In the genomic region with DNA sequence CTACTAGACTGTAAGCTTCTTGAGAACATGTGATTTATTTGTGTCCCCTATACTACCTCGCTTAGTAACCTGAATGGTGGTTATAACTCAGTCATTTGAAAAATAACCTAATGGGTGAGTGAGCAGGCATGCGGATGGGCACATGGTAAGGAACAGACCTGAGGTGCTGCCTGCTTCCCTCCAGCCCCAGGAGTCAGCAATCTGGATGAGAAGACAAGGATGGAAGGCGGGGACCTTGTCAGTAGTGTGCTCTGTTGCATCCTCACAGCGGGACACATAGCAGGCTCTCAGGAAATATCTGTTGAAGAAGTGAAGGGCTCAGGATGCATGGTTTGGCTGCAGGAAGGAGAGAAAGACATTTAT, we compare ENCODE assay signal across 9 cellular contexts.
DNase-seq lines count a peak whose midpoint lies in the region; ATAC-seq and TF ChIP-seq lines count a peak whose summit lies in the region.
"Had no signal": no experiment of that assay in that cellular context is flagged by ENCODE, and none has a peak within 500 bp of the region (broad histone marks: within the 10 kb centered on the region; RNA-seq: fewer than 3 reads in every experiment).

No MANE protein-coding gene starts in this region.

- H3K4me1 ChIP-seq in adipocyte (ENCODE audit: control insufficient read depth, insufficient read depth, low read length) (peaks cover 97% of the 10 kb centered on the region), tibial artery (peaks cover 27 to 99% (median 96%) of the 10 kb centered on the region in 4 donors)
- H3K4me1 ChIP-seq in naive thymus-derived CD4-positive, alpha-beta T cell (ENCODE audit: control insufficient read depth in 2 of 2, insufficient read depth in 2 of 2, low read length in 2 of 2): peaks cover 71 to 93% of the 10 kb centered on the region in 2 donors

- peak overlapping the region; percentile 64 to 93 (median 82) for H3K27ac Mint-ChIP-seq in naive thymus-derived CD4-positive, alpha-beta T cell

- TF ChIP-seq CTCF in tibial artery (IDR thresholded peaks at IDR 0.05): no peak

- CTCF ChIA-PET in naive thymus-derived CD4-positive, alpha-beta T cell (lab: Charles Lee): interaction anchor here (0.5 to 3.3 kb wide), 6 partner anchors 11 to 93 kb away, joined by 3 to 14 read pairs (median 7); no protein-coding TSS in a partner anchor

- POLR2A ChIA-PET in naive thymus-derived CD4-positive, alpha-beta T cell (lab: Charles Lee): interaction anchor here (1.5 to 20.6 kb wide), 2 partner anchors 12 to 20 kb away, joined by 3 to 363 read pairs; no protein-coding TSS in a partner anchor

- H3K9ac ChIP-seq in adipocyte (ENCODE audit: low read length): peak overlapping the region; percentile 95

- H3K4me1 Mint-ChIP-seq in naive thymus-derived CD4-positive, alpha-beta T cell: peaks cover 74 to 100% (median 98%) of the 10 kb centered on the region in 7 donors

- no peaks in the 10 kb centered on the region for H3K27me3 Mint-ChIP-seq in naive thymus-derived CD4-positive, alpha-beta T cell

- no peak overlapping the region for H3K4me3 ChIP-seq in adipocyte (ENCODE audit: low read length)
- no peak overlapping the region for H3K4me3 ChIP-seq in naive thymus-derived CD4-positive, alpha-beta T cell (ENCODE audit: low read length)
- H3K4me3 ChIP-seq in tibial artery: no peak overlapping the region

- no peaks in the 10 kb centered on the region for H3K9me3 Mint-ChIP-seq in naive thymus-derived CD4-positive, alpha-beta T cell

- no peak for ATAC-seq in naive thymus-derived CD4-positive, alpha-beta T cell
- no peak for ATAC-seq in GM21576 (IDR thresholded peaks at IDR 0.05; ENCODE audit: unreplicated experiment)

- DNase-seq in activated effector memory CD4-positive, alpha-beta T cell treated with anti-CD3 and anti-CD28 coated beads, Interleukin-2, amount 50 U/mL, for 16 hours: peak; percentile 54
- DNase-seq in activated effector memory CD4-positive, alpha-beta T cell treated with Interleukin-2 at 50 U/mL for 16 hours: no peak
- DNase-seq in adipocyte (ENCODE audit: low read depth): no peak
- no peak for DNase-seq in naive thymus-derived CD4-positive, alpha-beta T cell
- DNase-seq in tibial artery: peak in 1 of 2 donors; percentile 58
- no peak for DNase-seq in nucleus accumbens (lab: John Stamatoyannopoulos, UW)
- DNase-seq in T1000 (lab: John Stamatoyannopoulos, UW): no peak
- DNase-seq: NCI-H1694 treated with DMSO at 0.1 percent for 48 hours had no signal

- H3K27ac ChIP-seq in naive thymus-derived CD4-positive, alpha-beta T cell (ENCODE audit: low read depth, low read length): no peak overlapping the region
- H3K27ac ChIP-seq in tibial artery: peak overlapping the region; percentile 94 to 95

- peaks cover 0 to 5% (median 0%) of the 10 kb centered on the region in 5 donors for H3K36me3 Mint-ChIP-seq in naive thymus-derived CD4-positive, alpha-beta T cell

- H3K27me3 ChIP-seq in adipocyte (replicated peaks; ENCODE audit: control insufficient read depth, insufficient read depth, low read length) (no peaks in the 10 kb centered on the region), tibial artery (no peaks in the 10 kb centered on the region)
- no peaks in the 10 kb centered on the region for H3K27me3 ChIP-seq in naive thymus-derived CD4-positive, alpha-beta T cell (ENCODE audit: control insufficient read depth in 2 of 2, insufficient read depth in 2 of 2, low read length in 2 of 2)

- intact Hi-C loops in naive thymus-derived CD4-positive, alpha-beta T cell (cut with micrococcal nuclease): loop anchor here (1.0 to 10.0 kb wide), 2 partner anchors 8 to 393 kb away; partner anchors contain the start of genes CLDN25 (in 1 of the 2) and ZW10 (in 1 of the 2)
- intact Hi-C loops in tibial artery (cut with DNase I; ENCODE audit: low total_unique reads): loop anchor here (10.0 kb wide), 1 partner anchor 137 kb away; no protein-coding TSS in a partner anchor

- H3K4me3 Mint-ChIP-seq in naive thymus-derived CD4-positive, alpha-beta T cell: peak overlapping the region; percentile 40 to 76 (median 68)

- H3K36me3 ChIP-seq in adipocyte (ENCODE audit: control insufficient read depth, insufficient read depth, low read length, severe bottlenecking) (peaks cover 26% of the 10 kb centered on the region), tibial artery (peaks cover 7 to 28% (median 14%) of the 10 kb centered on the region in 3 donors)
- no peaks in the 10 kb centered on the region for H3K36me3 ChIP-seq in naive thymus-derived CD4-positive, alpha-beta T cell (ENCODE audit: control insufficient read depth in 2 of 3, insufficient read depth in 3 of 3, low read length in 3 of 3)

- no peaks in the 10 kb centered on the region for H3K9me3 ChIP-seq in adipocyte (ENCODE audit: control insufficient read depth, low read length)
- H3K9me3 ChIP-seq in naive thymus-derived CD4-positive, alpha-beta T cell (ENCODE audit: control insufficient read depth in 2 of 3, low read length in 3 of 3): no peaks in the 10 kb centered on the region
- no peaks in the 10 kb centered on the region for H3K9me3 ChIP-seq in tibial artery
